ENCODE assay signal across 8 cellular contexts in genomic region chr5:150161242-150162141, GRCh38. TPM values are rescaled to one million over a fixed set of nuclear protein-coding genes. Genes with fewer than 3 reads are reported as not detected.
DNase-seq lines count a peak whose midpoint lies in the region; ATAC-seq and TF ChIP-seq lines count a peak whose summit lies in the region.

No MANE protein-coding gene starts in this region.

- intact Hi-C loops in left cardiac atrium (cut with DNase I), result loop anchor here (1.0 to 5.0 kb wide), 2 partner anchors 56 to 57 kb away; no protein-coding TSS in a partner anchor

- H3K4me3 ChIP-seq in MM.1S (ENCODE audit: low read length) (peak overlapping the region; percentile 55), SU-DHL-6 (ENCODE audit: insufficient read depth, low read length, poor library complexity, severe bottlenecking) (no peak overlapping the region)

- TF ChIP-seq CTCF in MM.1S (IDR thresholded peaks at IDR 0.05; ENCODE audit: low read length), result peak; percentile 86
- peak; percentile 96 for TF ChIP-seq CTCF in SU-DHL-6 (IDR thresholded peaks at IDR 0.05; ENCODE audit: insufficient read depth, low read length, poor library complexity, severe bottlenecking)

- ATAC-seq in GM21825 (IDR thresholded peaks at IDR 0.05; ENCODE audit: unreplicated experiment) (peak; percentile 79), left cardiac atrium (peak; percentile 35 to 62), HG03469 (IDR thresholded peaks at IDR 0.05; ENCODE audit: unreplicated experiment) (no peak)

- H3K4me1 ChIP-seq in MM.1S (ENCODE audit: low read length), result no peaks in the 10 kb centered on the region

- H3K27me3 ChIP-seq in MM.1S (replicated peaks; ENCODE audit: insufficient read depth, low read length) (no peaks in the 10 kb centered on the region; the same call in 1 of the 2 replicates), SU-DHL-6 (ENCODE audit: low read length) (no peaks in the 10 kb centered on the region)

- no peaks in the 10 kb centered on the region for H3K79me2 ChIP-seq in MM.1S (ENCODE audit: low read length)
- no peaks in the 10 kb centered on the region for H3K79me2 ChIP-seq in SU-DHL-6 (ENCODE audit: insufficient read depth, low read length)

- DNase-seq in Daoy (ENCODE audit: low read depth) (peak; percentile 89), MM.1S (peak; percentile 72), left cardiac atrium (peak; percentile 82), retina (peak; percentile 87)
- DNase-seq in activated naive CD8-positive, alpha-beta T cell treated with anti-CD3 and anti-CD28 coated beads, Interleukin-2, amount 50 U/mL, for 16 hours (ENCODE audit: low read depth, low spot score), result peak; percentile 55

- H3K36me3 ChIP-seq in MM.1S (replicated peaks; ENCODE audit: insufficient read depth, low read length), result no peaks in the 10 kb centered on the region
- no peaks in the 10 kb centered on the region for H3K36me3 ChIP-seq in SU-DHL-6 (ENCODE audit: low read length)

- peak overlapping the region; percentile 91 for H3K4me2 ChIP-seq in MM.1S (ENCODE audit: low read depth, low read length)
- H3K4me2 ChIP-seq in SU-DHL-6 (ENCODE audit: low read depth, low read length, poor library complexity, severe bottlenecking), result no peak overlapping the region

- H3K9me3 ChIP-seq in MM.1S (replicated peaks; ENCODE audit: insufficient read depth, low read length) (no peaks in the 10 kb centered on the region), SU-DHL-6 (ENCODE audit: insufficient read depth, low read length) (no peaks in the 10 kb centered on the region)

- H4K20me1 ChIP-seq in MM.1S (ENCODE audit: insufficient read depth, low read length), result no peaks in the 10 kb centered on the region
- no peaks in the 10 kb centered on the region for H4K20me1 ChIP-seq in SU-DHL-6 (ENCODE audit: low read depth, low read length)

- H3K9me2 ChIP-seq in MM.1S (replicated peaks; ENCODE audit: insufficient read depth, low read length) (no peaks in the 10 kb centered on the region), SU-DHL-6 (replicated peaks; ENCODE audit: insufficient read depth, low read length) (no peaks in the 10 kb centered on the region)

- H3F3A ChIP-seq in MM.1S (ENCODE audit: insufficient read depth, low read length) (no peaks in the 10 kb centered on the region), SU-DHL-6 (ENCODE audit: insufficient read depth) (no peaks in the 10 kb centered on the region)

- H3K27ac ChIP-seq in MM.1S (ENCODE audit: low read length) (no peak overlapping the region), SU-DHL-6 (ENCODE audit: low read depth, low read length) (no peak overlapping the region)

- H3K9ac ChIP-seq in MM.1S (ENCODE audit: low read length) (no peak overlapping the region; the same call in 1 of the 2 replicates), SU-DHL-6 (ENCODE audit: low read length) (no peak overlapping the region)

- peak overlapping the region; percentile 95 for H2AFZ ChIP-seq in MM.1S (ENCODE audit: low read length)
- no peak overlapping the region for H2AFZ ChIP-seq in SU-DHL-6 (ENCODE audit: low read depth, low read length, severe bottlenecking)

RNA-seq across cellular contexts. Expression of gene CDX1, which starts 5.1 kb away (rescaled TPM):
- total RNA-seq in Daoy (2014; rRNA removed; shearing (Covaris generic)), result 0.06 and 1.3 TPM in 2 replicates
- not detected for total RNA-seq in left cardiac atrium

RNA-seq across cellular contexts. Expression of gene PDGFRB, which starts 5.8 kb away (rescaled TPM):
- 8.6 and 9.4 TPM in 2 replicates for total RNA-seq in Daoy (2014; rRNA removed; shearing (Covaris generic))
- total RNA-seq in left cardiac atrium, result 10 to 100 TPM; 62.9 to 68.3 TPM

RNA-seq across cellular contexts. Expression of gene SLC6A7, which starts 28.4 kb away (rescaled TPM):
- 0.06 TPM in 1 of 2 replicates, not detected in the other for total RNA-seq in Daoy (2014; rRNA removed; shearing (Covaris generic))
- total RNA-seq in left cardiac atrium, result not detected
